Comparison of ENCODE assay signal across 1 cellular context in genomic region chr11:76918941-76919386, GRCh38.
TF ChIP-seq lines count a peak whose summit lies in the region.

No MANE protein-coding gene starts in this region.

TF ChIP-seq in K562, 482 proteins besides CTCF, POLR2A, EP300 and RAD21 (continues in another document):
- TF ChIP-seq CEBPG (CRISPR knock-in tag; IDR thresholded peaks at IDR 0.05) (no peak), CEBPG (tag; conservative IDR thresholded peaks at IDR 0.05 in 1 of 2, IDR thresholded peaks at IDR 0.05 in 1 of 2) (peak in 1 of 2 experiments; percentile 71; a peak in 3 of 4 replicates), PRMT5 (CRISPR knock-in tag; IDR thresholded peaks at IDR 0.05) (no peak), E2F6 (IDR thresholded peaks at IDR 0.05; ENCODE audit: borderline replicate concordance in 1 of 2, extremely low read depth in 1 of 2, insufficient read depth in 1 of 2, insufficient read length in 1 of 2, low read depth in 1 of 2, low read length in 1 of 2, poor library complexity in 1 of 2, severe bottlenecking in 1 of 2) (no peak), JUND (IDR thresholded peaks at IDR 0.05; ENCODE audit: borderline replicate concordance, low read depth, low read length) (no peak), JUND (tag; IDR thresholded peaks at IDR 0.05; ENCODE audit: borderline replicate concordance, low read depth, low read length) (peak; percentile 27; the same call in 1 of the 3 replicates), RB1 (IDR thresholded peaks at IDR 0.05; ENCODE audit: low read depth) (no peak), ZZZ3 (IDR thresholded peaks at IDR 0.05) (no peak), MAFG (tag; conservative IDR thresholded peaks at IDR 0.05) (peak; percentile 96), ARID3A (IDR thresholded peaks at IDR 0.05; ENCODE audit: borderline replicate concordance, low read depth, low read length) (peak; percentile 49; the same call in 1 of the 2 replicates), HDAC3 (IDR thresholded peaks at IDR 0.05; ENCODE audit: borderline replicate concordance, partially characterized antibody) (no peak), MIER1 (IDR thresholded peaks at IDR 0.05; ENCODE audit: low read depth) (no peak), TSC22D4 (tag; IDR thresholded peaks at IDR 0.05) (no peak), ZNF699 (CRISPR knock-in tag; IDR thresholded peaks at IDR 0.05; ENCODE audit: insufficient replicate concordance) (no peak), HDAC6 (IDR thresholded peaks at IDR 0.05; ENCODE audit: low read depth, low read length) (no peak), SMC3 (conservative IDR thresholded peaks at IDR 0.05; ENCODE audit: insufficient read depth, low read depth, low read length) (peak; percentile 53), ZNF316 (IDR thresholded peaks at IDR 0.05) (peak; percentile 99), ARID4B (CRISPR knock-in tag; IDR thresholded peaks at IDR 0.05) (no peak), C11orf30 (IDR thresholded peaks at IDR 0.05; ENCODE audit: low read depth) (peak; percentile 97), NFE2 (IDR thresholded peaks at IDR 0.05; ENCODE audit: low read depth) (0 out of 2 replicates have a peak, but pooled peaks have one; percentile 10), MAFF (IDR thresholded peaks at IDR 0.05; ENCODE audit: low read length) (peak; percentile 96), DEAF1 (CRISPR knock-in tag; IDR thresholded peaks at IDR 0.05) (peak; percentile 76), CREBBP (IDR thresholded peaks at IDR 0.05; ENCODE audit: low read depth, low read length) (no peak), ZNF384 (IDR thresholded peaks at IDR 0.05; ENCODE audit: low read depth, low read length) (no peak), SMARCA4 (IDR thresholded peaks at IDR 0.05) (peak; percentile 41; the same call in 1 of the 2 replicates), CLOCK (CRISPR knock-in tag; IDR thresholded peaks at IDR 0.05; ENCODE audit: borderline replicate concordance) (no peak), RHOXF2B (CRISPR knock-in tag; conservative IDR thresholded peaks at IDR 0.05) (no peak), CTBP1 (IDR thresholded peaks at IDR 0.05; ENCODE audit: borderline replicate concordance) (no peak), FOXM1 (IDR thresholded peaks at IDR 0.05; ENCODE audit: low read depth) (peak; percentile 43; the same call in 1 of the 2 replicates), FOXM1 (CRISPR knock-in tag; IDR thresholded peaks at IDR 0.05; ENCODE audit: low read depth) (no peak), CHD1 (IDR thresholded peaks at IDR 0.05; ENCODE audit: low read length) (no peak), ZNF24 (IDR thresholded peaks at IDR 0.05) (no peak), CBX5 (IDR thresholded peaks at IDR 0.05; ENCODE audit: borderline replicate concordance, low read depth) (no peak), KAT2B (IDR thresholded peaks at IDR 0.05; ENCODE audit: low read depth, low read length) (no peak), TAF1 (IDR thresholded peaks at IDR 0.05; ENCODE audit: control insufficient read depth, extremely low read depth, insufficient read depth, low read length, severe bottlenecking) (no peak), SETDB1 (IDR thresholded peaks at IDR 0.05; ENCODE audit: low read length) (no peak), L3MBTL2 (IDR thresholded peaks at IDR 0.05) (peak; percentile 17; the same call in 1 of the 2 replicates), GTF2E2 (tag; IDR thresholded peaks at IDR 0.05) (no peak), LARP7 (IDR thresholded peaks at IDR 0.05) (no peak), ZNF277 (CRISPR knock-in tag; IDR thresholded peaks at IDR 0.05; ENCODE audit: borderline replicate concordance) (no peak), ZNF592 (IDR thresholded peaks at IDR 0.05) (0 out of 2 replicates have a peak, but pooled peaks have one; percentile 20), KLF16 (IDR thresholded peaks at IDR 0.05) (peak; percentile 39; the same call in 1 of the 2 replicates), DPF2 (IDR thresholded peaks at IDR 0.05) (0 out of 2 replicates have a peak, but pooled peaks have one; percentile 13), ZNF239 (CRISPR knock-in tag; IDR thresholded peaks at IDR 0.05) (no peak; the same call in 1 of the 2 replicates), BRD9 (IDR thresholded peaks at IDR 0.05; ENCODE audit: low read depth, partially characterized antibody) (peak; percentile 76), ARID2 (IDR thresholded peaks at IDR 0.05) (0 out of 2 replicates have a peak, but pooled peaks have one; percentile 30), CC2D1A (IDR thresholded peaks at IDR 0.05) (peak; percentile 46; the same call in 1 of the 2 replicates), CBX1 (IDR thresholded peaks at IDR 0.05; ENCODE audit: low read depth) (no peak), ZC3H8 (IDR thresholded peaks at IDR 0.05) (no peak), HNRNPH1 (optimal IDR thresholded peaks at IDR 0.05; ENCODE audit: low read depth, low read length) (no peak), HBP1 (CRISPR knock-in tag; IDR thresholded peaks at IDR 0.05) (no peak), ZNF778 (CRISPR knock-in tag; IDR thresholded peaks at IDR 0.05) (no peak), ZKSCAN8 (CRISPR knock-in tag; IDR thresholded peaks at IDR 0.05) (no peak)
